In the genomic region with DNA sequence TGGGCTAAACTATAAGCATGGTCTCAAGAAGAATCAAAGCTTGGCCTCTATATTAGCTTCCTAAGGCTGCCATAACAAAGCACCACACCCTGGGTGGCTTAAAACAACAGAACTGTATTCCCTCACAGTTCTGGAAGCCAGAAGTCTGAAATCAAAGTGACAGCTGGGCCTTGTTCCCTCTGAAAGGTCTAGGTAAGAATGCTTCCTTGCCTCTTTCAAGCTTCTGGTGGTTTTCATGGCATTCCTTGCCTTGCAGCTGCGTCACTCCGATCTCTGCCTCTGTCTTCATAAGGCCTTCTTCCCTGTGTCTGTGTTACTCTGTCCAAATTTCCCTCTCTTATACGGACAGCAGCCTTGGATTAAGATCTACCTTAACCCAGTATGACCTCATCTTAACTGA, we compare ENCODE assay signal across 1 cellular context.
TF ChIP-seq lines count a peak whose summit lies in the region.

No MANE protein-coding gene starts in this region.

TF ChIP-seq in H1, 55 proteins besides CTCF, POLR2A, EP300 and RAD21 (continued from another document):
- TF ChIP-seq CHD7 (IDR thresholded peaks at IDR 0.05; ENCODE audit: insufficient replicate concordance, low read length) (no peak), KDM4A (IDR thresholded peaks at IDR 0.05; ENCODE audit: low read depth, low read length, severe bottlenecking) (no peak), GABPA (IDR thresholded peaks at IDR 0.05; ENCODE audit: borderline replicate concordance, insufficient read depth, low read length) (no peak)
